In the genomic region with DNA sequence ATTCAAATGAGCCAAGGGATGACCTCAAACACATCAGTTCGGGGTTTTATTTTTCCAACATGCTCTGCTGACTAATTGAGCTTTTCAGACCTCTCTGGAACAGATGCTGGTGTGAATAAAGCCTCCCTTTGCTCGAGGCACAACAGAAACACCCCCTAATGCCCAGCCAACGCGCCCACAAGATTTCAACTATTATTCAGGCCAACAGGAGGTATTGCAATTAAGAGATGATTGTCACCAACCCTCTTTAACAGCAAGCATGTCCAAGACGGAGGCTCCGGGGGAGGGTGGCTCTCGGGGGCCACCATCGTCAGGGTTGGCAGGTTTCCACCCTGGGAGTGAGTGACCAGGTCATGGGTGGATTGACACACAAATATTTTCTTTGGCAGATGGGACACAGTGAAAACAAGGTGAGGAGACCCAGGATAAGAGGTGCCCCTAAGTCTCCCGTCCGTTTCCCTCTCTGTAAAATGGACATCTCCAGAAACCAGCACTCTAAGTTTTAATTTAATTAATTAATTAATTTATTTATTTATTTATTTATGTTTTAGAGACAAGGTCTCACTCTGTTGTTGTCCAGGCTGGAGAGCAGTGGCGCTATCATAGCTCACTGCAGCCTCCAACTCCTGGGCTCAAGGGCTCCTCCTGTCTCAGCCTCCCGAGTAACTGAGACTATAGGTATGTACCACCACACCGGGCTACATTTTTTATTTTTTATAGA, we compare ENCODE assay signal across 22 cellular contexts. TPM values are rescaled to one million over a fixed set of nuclear protein-coding genes. Genes with fewer than 3 reads are reported as not detected.
"Had no signal": no experiment of that assay in that cellular context is flagged by ENCODE, and none has a peak within 500 bp of the region (broad histone marks: within the 10 kb centered on the region; RNA-seq: fewer than 3 reads in every experiment).

No MANE protein-coding gene starts in this region.

- H3K4me3 ChIP-seq: body of pancreas, colonic mucosa, left ventricle myocardium inferior, ovary, psoas muscle, right lobe of liver, smooth muscle cell, suprapubic skin, upper lobe of left lung had no signal

- H3K4me1 ChIP-seq: body of pancreas, colonic mucosa, foreskin keratinocyte, psoas muscle had no signal

- DNase-seq: activated CD4-positive, alpha-beta memory T cell treated with anti-CD3 and anti-CD28 coated beads, Interleukin-2, amount 10 ng/mL, durations not matched to agents 7 days and 5 days; activated CD4-positive, alpha-beta T cell treated with anti-CD3 and anti-CD28 coated beads for 4 hours; activated CD8-positive, alpha-beta memory T cell treated with anti-CD3 and anti-CD28 coated beads, Interleukin-2, amount 10 ng/mL, durations not matched to agents 7 days and 5 days; activated naive CD8-positive, alpha-beta T cell treated with anti-CD3 and anti-CD28 coated beads, Interleukin-2, amount 10 ng/mL, durations not matched to agents 7 days and 5 days; amygdala; body of pancreas; central memory CD4-positive, alpha-beta T cell; colonic mucosa; endodermal cell; foreskin keratinocyte; left ventricle myocardium inferior; mammary epithelial cell; midbrain; ovary; psoas muscle; right lobe of liver; stimulated activated CD4-positive, alpha-beta T cell treated with anti-CD3 and anti-CD28 coated beads, Interleukin-4, amount 100 ng/mL, for 1 hour; stimulated activated naive CD8-positive, alpha-beta T cell treated with anti-CD3 and anti-CD28 coated beads, Interleukin-15, amount 100 ng/mL, for 72 hours; upper lobe of left lung had no signal

- H3K36me3 ChIP-seq: colonic mucosa, left ventricle myocardium inferior, ovary, right lobe of liver, suprapubic skin, upper lobe of left lung had no signal

- H3K27ac ChIP-seq: body of pancreas, colonic mucosa, epithelial cell of prostate, foreskin keratinocyte, left ventricle myocardium inferior, ovary, psoas muscle, right lobe of liver, suprapubic skin, upper lobe of left lung had no signal

- H3K9me3 ChIP-seq: body of pancreas, colonic mucosa, ovary, psoas muscle, right lobe of liver, suprapubic skin, upper lobe of left lung had no signal

- H3K27me3 ChIP-seq: body of pancreas, colonic mucosa, ovary, right lobe of liver, suprapubic skin, upper lobe of left lung had no signal

- H3K4me2 ChIP-seq: smooth muscle cell had no signal

RNA-seq across cellular contexts. Expression of gene MAP1LC3B2, which starts 56.1 kb away (rescaled TPM):
- total RNA-seq: body of pancreas had no signal
